Comparison of ENCODE assay signal across 20 cellular contexts in genomic region chr3:122800031-122800430, GRCh38.
"Had no signal": no experiment of that assay in that cellular context is flagged by ENCODE, and none has a peak within 500 bp of the region (broad histone marks: within the 10 kb centered on the region; RNA-seq: fewer than 3 reads in every experiment).

No MANE protein-coding gene starts in this region.

- H3K36me3 ChIP-seq: gastroesophageal sphincter, heart left ventricle, left lung, right lobe of liver, suprapubic skin, transverse colon, vagina had no signal

- H3K27ac ChIP-seq: dorsolateral prefrontal cortex, gastroesophageal sphincter, heart left ventricle, hepatocyte, left lung, right lobe of liver, suprapubic skin, transverse colon, vagina had no signal

- FAIRE-seq: small intestine had no signal

- H2AFZ ChIP-seq: hepatocyte, parathyroid adenoma had no signal

- H3K9me3 ChIP-seq: gastroesophageal sphincter, heart left ventricle, left lung, right lobe of liver, suprapubic skin, transverse colon, vagina had no signal

- H3K4me2 ChIP-seq: hepatocyte had no signal

- DNase-seq: cortex of kidney; dorsolateral prefrontal cortex; effector CD4-positive, alpha-beta T cell; erythroblast; heart left ventricle; left cardiac atrium; left lung; natural killer cell; right lobe of liver; small intestine; stimulated activated CD4-positive, alpha-beta T cell treated with anti-CD3 and anti-CD28 coated beads, Interleukin-15, amount 100 ng/mL, for 24 hours; stimulated activated CD4-positive, alpha-beta T cell treated with anti-CD3 and anti-CD28 coated beads, Interleukin-2, amount 100 ng/mL, for 48 hours; stimulated activated naive CD4-positive, alpha-beta T cell; stimulated activated naive CD8-positive, alpha-beta T cell treated with anti-CD3 and anti-CD28 coated beads, Interleukin-15, amount 100 ng/mL, for 72 hours; transverse colon had no signal

- H3K27me3 ChIP-seq: dorsolateral prefrontal cortex, gastroesophageal sphincter, heart left ventricle, hepatocyte, left lung, right lobe of liver, suprapubic skin, transverse colon, vagina had no signal

- ATAC-seq: gastroesophageal sphincter; heart left ventricle; left cardiac atrium; left lung; natural killer cell; stimulated activated naive CD8-positive, alpha-beta T cell treated with anti-CD3 and anti-CD28 coated beads, Interleukin-15, amount 100 ng/mL, for 72 hours had no signal

- H3K4me3 ChIP-seq: dorsolateral prefrontal cortex, gastroesophageal sphincter, heart left ventricle, hepatocyte, left lung, right lobe of liver, suprapubic skin, transverse colon, vagina had no signal

- H3K9ac ChIP-seq: parathyroid adenoma had no signal
